ENCODE assay signal across 11 cellular contexts in the genomic region with DNA sequence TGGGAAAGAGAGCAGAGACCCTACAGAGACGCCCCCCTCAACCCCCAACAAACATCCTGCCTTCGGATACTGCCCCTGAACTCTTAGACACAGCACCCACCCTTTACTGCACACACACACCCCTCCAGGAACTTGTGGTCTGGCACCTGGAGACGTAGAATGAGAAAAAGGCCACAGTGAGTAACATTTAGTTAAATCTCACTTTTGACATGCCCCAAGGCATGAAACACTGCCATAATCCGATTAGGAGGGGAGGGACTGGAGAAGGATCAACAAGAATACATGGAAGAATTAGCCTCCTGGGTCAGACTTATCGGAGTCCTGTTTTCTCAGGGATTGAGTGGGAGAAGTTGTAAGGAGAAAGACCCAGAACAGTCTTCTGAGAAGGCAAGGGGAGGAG. TPM values are rescaled to one million over a fixed set of nuclear protein-coding genes. Genes with fewer than 3 reads are reported as not detected.
DNase-seq lines count a peak whose midpoint lies in the region; TF ChIP-seq lines count a peak whose summit lies in the region.
"Had no signal": no experiment of that assay in that cellular context is flagged by ENCODE, and none has a peak within 500 bp of the region (broad histone marks: within the 10 kb centered on the region; RNA-seq: fewer than 3 reads in every experiment).

No MANE protein-coding gene starts in this region.

- CTCF ChIA-PET in A673 (lab: Charles Lee), result interaction anchor here (0.8 kb wide), 1 partner anchor 66 kb away, joined by 4 read pairs; no protein-coding TSS in a partner anchor

- BruUV-seq in A673 (replicated peaks; lab: Mats Ljungman, UMichigan), result no TSS peak

- peak overlapping the region; percentile 28 for H3K4me3 ChIP-seq in A673 (ENCODE audit: low read depth, low read length, poor library complexity, severe bottlenecking)
- peak overlapping the region; percentile 76 for H3K4me3 ChIP-seq in HUES6 (ENCODE audit: low read depth, low read length)
- peak overlapping the region; percentile 34; the same call in 1 of the 2 replicates for H3K4me3 ChIP-seq in iPS-20b (ENCODE audit: low read length)
- H3K4me3 ChIP-seq: vagina had no signal

- DNase-seq in A673 (ENCODE audit: low spot score) (no peak), OCI-M1 (lab: John Stamatoyannopoulos, UW) (no peak), DMS 273 treated with DMSO at 0.1 percent for 48 hours (lab: John Stamatoyannopoulos, UW) (no peak), SHP77 treated with DMSO at 0.1 percent for 48 hours (lab: John Stamatoyannopoulos, UW) (no peak)
- no peak for DNase-seq in activated CD4-positive, alpha-beta T cell treated with anti-CD3 and anti-CD28 coated beads, Interleukin-2, amount 10 ng/mL, durations not matched to agents 24 days and 14 days

- H3K9ac ChIP-seq in HUES6 (ENCODE audit: low read length), result peak overlapping the region; percentile 48
- peak overlapping the region; percentile 21; the same call in 1 of the 2 replicates for H3K9ac ChIP-seq in iPS-20b (ENCODE audit: low read depth, low read length)

- POLR2A ChIA-PET in A673 (lab: Charles Lee; ENCODE audit: low non-redundant PET), result no interaction called here

- intact Hi-C loops in A673 (cut with micrococcal nuclease; ENCODE audit: unreplicated experiment), result no loop called here
- intact Hi-C loops in activated CD4-positive, alpha-beta T cell treated with anti-CD3 and anti-CD28 coated beads, Interleukin-2, amount 10 ng/mL, durations not matched to agents 24 days and 14 days (cut with micrococcal nuclease), result loop anchor here (5.0 kb wide), 2 partner anchors 34 to 94 kb away; no protein-coding TSS in a partner anchor

- H3K27ac ChIP-seq in A673 (ENCODE audit: low read depth, low read length, poor library complexity, severe bottlenecking) (no peak overlapping the region), HUES6 (ENCODE audit: low read depth, low read length) (no peak overlapping the region), angular gyrus (ENCODE audit: low read depth, low read length) (peak overlapping the region; percentile 69), iPS-20b (ENCODE audit: low read length) (no peak overlapping the region)
- H3K27ac ChIP-seq: RWPE1, vagina had no signal

- H3K27me3 Mint-ChIP-seq in activated CD4-positive, alpha-beta T cell treated with anti-CD3 and anti-CD28 coated beads, Interleukin-2, amount 10 ng/mL, durations not matched to agents 24 days and 14 days, result peaks cover 56% of the 10 kb centered on the region

- no peak overlapping the region for H3K27ac Mint-ChIP-seq in activated CD4-positive, alpha-beta T cell treated with anti-CD3 and anti-CD28 coated beads, Interleukin-2, amount 10 ng/mL, durations not matched to agents 24 days and 14 days

- H3K4me1 Mint-ChIP-seq in activated CD4-positive, alpha-beta T cell treated with anti-CD3 and anti-CD28 coated beads, Interleukin-2, amount 10 ng/mL, durations not matched to agents 24 days and 14 days, result peaks cover 8% of the 10 kb centered on the region

- no peaks in the 10 kb centered on the region for H3K36me3 ChIP-seq in A673 (ENCODE audit: insufficient read depth, low read length, poor library complexity, severe bottlenecking)
- H3K36me3 ChIP-seq in HUES6 (ENCODE audit: control insufficient read depth, insufficient read depth, low read length), result no peaks in the 10 kb centered on the region
- H3K36me3 ChIP-seq in iPS-20b (ENCODE audit: insufficient read depth, low read depth, low read length), result no peaks in the 10 kb centered on the region
- H3K36me3 ChIP-seq: vagina had no signal

- H3K36me3 Mint-ChIP-seq in activated CD4-positive, alpha-beta T cell treated with anti-CD3 and anti-CD28 coated beads, Interleukin-2, amount 10 ng/mL, durations not matched to agents 24 days and 14 days (ENCODE audit: low read depth), result peaks cover 4% of the 10 kb centered on the region

- peaks cover 29% of the 10 kb centered on the region for H3K27me3 ChIP-seq in A673 (replicated peaks; ENCODE audit: insufficient read depth, low read depth, low read length, poor library complexity)
- H3K27me3 ChIP-seq in HUES6 (ENCODE audit: control insufficient read depth, insufficient read depth, low read length), result peaks cover 59% of the 10 kb centered on the region
- H3K27me3 ChIP-seq in iPS-20b (ENCODE audit: insufficient read depth, low read length), result peaks cover 69% of the 10 kb centered on the region

- H3K9me3 ChIP-seq in A673 (ENCODE audit: low read depth, low read length, poor library complexity, severe bottlenecking) (no peaks in the 10 kb centered on the region), HUES6 (ENCODE audit: control insufficient read depth, insufficient read depth, low read depth, low read length) (no peaks in the 10 kb centered on the region), iPS-20b (ENCODE audit: insufficient read depth, low read depth, low read length) (no peaks in the 10 kb centered on the region)
- H3K9me3 ChIP-seq: vagina had no signal

- H3K4me1 ChIP-seq in A673 (ENCODE audit: insufficient read depth, low read length, poor library complexity, severe bottlenecking) (peaks cover 24% of the 10 kb centered on the region), HUES6 (ENCODE audit: control insufficient read depth, insufficient read depth, low read length) (peaks cover 23% of the 10 kb centered on the region), iPS-20b (ENCODE audit: insufficient read depth, low read length) (peaks cover 15% of the 10 kb centered on the region)

- no peak for TF ChIP-seq CTCF in A673 (conservative IDR thresholded peaks at IDR 0.05; ENCODE audit: low read depth, low read length)

- no peak overlapping the region for H3K4me3 Mint-ChIP-seq in activated CD4-positive, alpha-beta T cell treated with anti-CD3 and anti-CD28 coated beads, Interleukin-2, amount 10 ng/mL, durations not matched to agents 24 days and 14 days

- H3K9me3 Mint-ChIP-seq in activated CD4-positive, alpha-beta T cell treated with anti-CD3 and anti-CD28 coated beads, Interleukin-2, amount 10 ng/mL, durations not matched to agents 24 days and 14 days, result peaks cover 7% of the 10 kb centered on the region

RNA-seq across cellular contexts. Expression of gene CDK5R2, which starts 4.1 kb away (rescaled TPM):
- total RNA-seq in A673 (2021), result 0.37 and 0.44 TPM in 2 replicates
- total RNA-seq in activated CD4-positive, alpha-beta T cell treated with anti-CD3 and anti-CD28 coated beads, Interleukin-2, amount 10 ng/mL, durations not matched to agents 24 days and 14 days, result not detected in 2 replicates
- total RNA-seq: pulmonary artery endothelial cell had no signal

RNA-seq across cellular contexts. Expression of gene FEV, which starts 21.4 kb away (rescaled TPM):
- total RNA-seq in A673 (2021), result 8.0 and 12.6 TPM in 2 replicates
- not detected in 2 replicates for total RNA-seq in activated CD4-positive, alpha-beta T cell treated with anti-CD3 and anti-CD28 coated beads, Interleukin-2, amount 10 ng/mL, durations not matched to agents 24 days and 14 days
- total RNA-seq: pulmonary artery endothelial cell, vagina had no signal

RNA-seq across cellular contexts. Expression of gene CRYBA2, which starts 29.6 kb away (rescaled TPM):
- total RNA-seq in A673 (2021), result 1.1 and 1.3 TPM in 2 replicates
- not detected in 2 replicates for total RNA-seq in activated CD4-positive, alpha-beta T cell treated with anti-CD3 and anti-CD28 coated beads, Interleukin-2, amount 10 ng/mL, durations not matched to agents 24 days and 14 days
- total RNA-seq: pulmonary artery endothelial cell, vagina had no signal
